In genomic region chr9:136309101-136309801, GRCh38 we compare ENCODE assay signal across 1 cellular context.
TF ChIP-seq lines count a peak whose summit lies in the region.

No MANE protein-coding gene starts in this region.

TF ChIP-seq in GM12878, 131 proteins besides CTCF, POLR2A, EP300 and RAD21:
- TF ChIP-seq PAX5 (IDR thresholded peaks at IDR 0.05; ENCODE audit: borderline replicate concordance, low read depth, low read length) (peak; percentile 74; the same call in 1 of the 2 replicates), USF1 (IDR thresholded peaks at IDR 0.05; ENCODE audit: borderline replicate concordance, extremely low read length, insufficient read depth, low read depth, low read length) (no peak), IKZF1 (conservative IDR thresholded peaks at IDR 0.05) (0 out of 2 replicates have a peak, but pooled peaks have one; percentile 31)
